ENCODE assay signal across 19 cellular contexts in the genomic region with DNA sequence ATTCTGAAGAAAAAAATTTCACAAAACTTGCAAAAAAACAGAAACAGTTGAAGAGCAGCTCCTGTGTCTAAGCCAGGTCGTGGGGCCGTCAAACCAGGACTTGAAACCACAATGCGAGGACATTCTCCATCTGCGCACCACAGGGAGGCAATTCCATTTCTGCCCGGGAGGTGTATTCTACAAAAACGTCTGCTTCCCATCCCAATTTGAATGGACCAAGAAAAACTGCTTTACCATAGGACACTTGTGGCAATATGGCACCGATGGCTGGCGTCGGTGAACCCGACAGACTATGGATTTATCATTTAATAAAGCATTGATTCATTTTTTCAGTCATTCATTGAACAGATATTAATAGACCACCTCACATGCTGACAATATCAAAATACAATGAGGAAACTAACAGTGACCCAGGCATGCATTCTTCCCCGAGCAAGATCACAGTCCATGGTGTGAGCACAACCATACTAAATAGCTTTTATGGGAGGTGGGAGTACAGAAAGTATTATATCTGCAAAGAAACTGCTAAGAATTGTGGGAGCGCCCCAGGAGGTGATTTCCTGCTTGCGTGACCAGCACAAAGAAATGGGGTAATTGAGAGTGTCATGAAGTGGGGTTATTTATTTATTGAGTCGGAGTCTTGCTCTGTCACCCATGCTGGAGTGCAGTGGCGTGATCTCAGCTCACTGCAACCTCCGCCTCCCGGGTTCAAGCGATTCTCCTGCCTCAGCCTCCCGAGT. TPM values are rescaled to one million over a fixed set of nuclear protein-coding genes. Genes with fewer than 3 reads are reported as not detected.
DNase-seq lines count a peak whose midpoint lies in the region; ATAC-seq and TF ChIP-seq lines count a peak whose summit lies in the region.
"Had no signal": no experiment of that assay in that cellular context is flagged by ENCODE, and none has a peak within 500 bp of the region (broad histone marks: within the 10 kb centered on the region; RNA-seq: fewer than 3 reads in every experiment).

No MANE protein-coding gene starts in this region.

- no peak overlapping the region for H3K4ac ChIP-seq in H9 (ENCODE audit: low read depth, low read length)

- no peak overlapping the region for H4K5ac ChIP-seq in H9 (ENCODE audit: insufficient read length, low read depth, low read length)

- no peak for TF ChIP-seq CTCF in H9 (conservative IDR thresholded peaks at IDR 0.05)
- no peak for TF ChIP-seq CTCF in esophagus muscularis mucosa (IDR thresholded peaks at IDR 0.05)
- TF ChIP-seq CTCF in stomach (IDR thresholded peaks at IDR 0.05), result no peak

- H2BK20ac ChIP-seq in H9 (ENCODE audit: low read depth, low read length, poor library complexity, severe bottlenecking), result no peak overlapping the region

- no peaks in the 10 kb centered on the region for H4K20me1 ChIP-seq in H9 (ENCODE audit: control insufficient read depth, insufficient read depth, insufficient read length)

- H4K91ac ChIP-seq in H9 (ENCODE audit: insufficient read length, low read depth, low read length), result no peak overlapping the region

- H3K27me3 ChIP-seq in H9 (ENCODE audit: insufficient read depth, low read length) (no peaks in the 10 kb centered on the region), esophagus muscularis mucosa (peaks cover 0 to 11% (median 0%) of the 10 kb centered on the region in 4 donors), stomach (peaks cover 0 to 6% (median 0%) of the 10 kb centered on the region in 3 donors)

- no peak overlapping the region for H3K27ac Mint-ChIP-seq in activated naive CD8-positive, alpha-beta T cell treated with anti-CD3 and anti-CD28 coated beads, Interleukin-2, amount 10 ng/mL, durations not matched to agents 7 days and 5 days
- no peak overlapping the region for H3K27ac Mint-ChIP-seq in activated naive CD8-positive, alpha-beta T cell treated with anti-CD3 and anti-CD28 coated beads, Interleukin-2, amount 50 U/mL, for 24 hours
- no peak overlapping the region for H3K27ac Mint-ChIP-seq in H9
- H3K27ac Mint-ChIP-seq: CD14-positive monocyte; CD8-positive, alpha-beta T cell; IgD-negative memory B cell had no signal

- no peak for TF ChIP-seq POLR2A in esophagus muscularis mucosa (IDR thresholded peaks at IDR 0.05; ENCODE audit: low read depth)
- no peak for TF ChIP-seq POLR2A in stomach (IDR thresholded peaks at IDR 0.05)

- H3K23ac ChIP-seq in H9 (ENCODE audit: insufficient read length, low read depth, low read length), result no peak overlapping the region

- H3K9ac ChIP-seq in H9 (ENCODE audit: extremely low read depth, insufficient read length, low read length), result no peak overlapping the region

- DNase-seq in activated naive CD8-positive, alpha-beta T cell treated with anti-CD3 and anti-CD28 coated beads, Interleukin-2, amount 10 ng/mL, durations not matched to agents 7 days and 5 days, result peak; percentile 10
- DNase-seq in activated naive CD8-positive, alpha-beta T cell treated with anti-CD3 and anti-CD28 coated beads, Interleukin-2, amount 50 U/mL, for 24 hours, result no peak
- peak; percentile 10 for DNase-seq in H9
- DNase-seq in esophagus muscularis mucosa (ENCODE audit: extremely low spot score), result peak; percentile 53
- peak; percentile 19 for DNase-seq in stomach
- DNase-seq in cerebellar cortex (ENCODE audit: low spot score), result no peak
- DNase-seq in NCI-H1092 (lab: John Stamatoyannopoulos, UW), result no peak
- DNase-seq: COR-L47, DMS153, DMS79 treated with DMSO at 0.1 percent for 48 hours, EL, GDM1 had no signal

- peaks cover 9% of the 10 kb centered on the region for H3K4me1 Mint-ChIP-seq in activated naive CD8-positive, alpha-beta T cell treated with anti-CD3 and anti-CD28 coated beads, Interleukin-2, amount 10 ng/mL, durations not matched to agents 7 days and 5 days
- peaks cover 3% of the 10 kb centered on the region for H3K4me1 Mint-ChIP-seq in activated naive CD8-positive, alpha-beta T cell treated with anti-CD3 and anti-CD28 coated beads, Interleukin-2, amount 50 U/mL, for 24 hours
- H3K4me1 Mint-ChIP-seq in H9, result peaks cover 3 to 7% of the 10 kb centered on the region in 2 experiments

- H3K9me3 Mint-ChIP-seq in activated naive CD8-positive, alpha-beta T cell treated with anti-CD3 and anti-CD28 coated beads, Interleukin-2, amount 10 ng/mL, durations not matched to agents 7 days and 5 days, result no peaks in the 10 kb centered on the region
- no peaks in the 10 kb centered on the region for H3K9me3 Mint-ChIP-seq in activated naive CD8-positive, alpha-beta T cell treated with anti-CD3 and anti-CD28 coated beads, Interleukin-2, amount 50 U/mL, for 24 hours
- H3K9me3 Mint-ChIP-seq in H9, result no peaks in the 10 kb centered on the region; a peak in 2 of 5 replicates
- H3K9me3 Mint-ChIP-seq: CD8-positive, alpha-beta T cell; IgD-negative memory B cell had no signal

- H2AFZ ChIP-seq in H9 (ENCODE audit: low read length), result no peak overlapping the region

- no peak overlapping the region for H2BK15ac ChIP-seq in H9 (ENCODE audit: low read depth, low read length)

- H3K79me2 ChIP-seq in H9 (ENCODE audit: insufficient read depth, low read length), result no peaks in the 10 kb centered on the region

- H4K8ac ChIP-seq in H9 (replicated peaks; ENCODE audit: insufficient read length, low read depth, low read length), result no peak overlapping the region

- no peak overlapping the region for H3K14ac ChIP-seq in H9 (ENCODE audit: insufficient read depth, low read length)

- intact Hi-C loops in esophagus muscularis mucosa (cut with DNase I), result loop anchor here (10.0 kb wide), 1 partner anchor 682 kb away; no protein-coding TSS in a partner anchor
- intact Hi-C loops in stomach (cut with DNase I; ENCODE audit: low total_unique reads), result loop anchor here (10.0 kb wide), 1 partner anchor 682 kb away; no protein-coding TSS in a partner anchor

- H2BK12ac ChIP-seq in H9 (ENCODE audit: insufficient read length, low read depth, low read length), result no peak overlapping the region

- no peaks in the 10 kb centered on the region for H3K36me3 ChIP-seq in esophagus muscularis mucosa
- H3K36me3 ChIP-seq in stomach, result no peaks in the 10 kb centered on the region

- no peak for ATAC-seq in activated naive CD8-positive, alpha-beta T cell treated with anti-CD3 and anti-CD28 coated beads, Interleukin-2, amount 10 ng/mL, durations not matched to agents 7 days and 5 days (ENCODE audit: low read depth)
- ATAC-seq in activated naive CD8-positive, alpha-beta T cell treated with anti-CD3 and anti-CD28 coated beads, Interleukin-2, amount 50 U/mL, for 24 hours, result no peak
- ATAC-seq in SK-N-SH treated with all-trans-retinoic acid at 6 μM for 48 hours, result no peak
- ATAC-seq: CD8-positive, alpha-beta T cell; HCT116 had no signal

- POLR2A ChIA-PET in activated naive CD8-positive, alpha-beta T cell treated with anti-CD3 and anti-CD28 coated beads, Interleukin-2, amount 10 ng/mL, durations not matched to agents 7 days and 5 days (lab: Charles Lee), result no interaction called here

- no peak overlapping the region for H3K18ac ChIP-seq in H9 (ENCODE audit: insufficient read length, low read depth, low read length)

- no peaks in the 10 kb centered on the region for H3K9me3 ChIP-seq in H9 (ENCODE audit: control insufficient read depth, low read depth, low read length)
- H3K9me3 ChIP-seq in esophagus muscularis mucosa, result no peaks in the 10 kb centered on the region
- H3K9me3 ChIP-seq in stomach, result no peaks in the 10 kb centered on the region

- H3K4me1 ChIP-seq in H9 (ENCODE audit: insufficient read depth, low read length) (no peaks in the 10 kb centered on the region), esophagus muscularis mucosa (no peaks in the 10 kb centered on the region), stomach (no peaks in the 10 kb centered on the region)

- TF ChIP-seq EP300 in esophagus muscularis mucosa (IDR thresholded peaks at IDR 0.05) (no peak), stomach (IDR thresholded peaks at IDR 0.05) (no peak)

- no peak overlapping the region for H2AK5ac ChIP-seq in H9 (ENCODE audit: insufficient read length, low read length)

- H3K56ac ChIP-seq in H9 (ENCODE audit: insufficient read length, low read depth, low read length), result no peak overlapping the region

- H2BK5ac ChIP-seq in H9 (ENCODE audit: insufficient read length, low read length), result no peak overlapping the region

- peaks cover 17% of the 10 kb centered on the region for H3K27me3 Mint-ChIP-seq in activated naive CD8-positive, alpha-beta T cell treated with anti-CD3 and anti-CD28 coated beads, Interleukin-2, amount 10 ng/mL, durations not matched to agents 7 days and 5 days
- no peaks in the 10 kb centered on the region for H3K27me3 Mint-ChIP-seq in activated naive CD8-positive, alpha-beta T cell treated with anti-CD3 and anti-CD28 coated beads, Interleukin-2, amount 50 U/mL, for 24 hours
- peaks cover 6% of the 10 kb centered on the region for H3K27me3 Mint-ChIP-seq in H9 (ENCODE audit: low read depth)

- no peaks in the 10 kb centered on the region for H3K36me3 Mint-ChIP-seq in activated naive CD8-positive, alpha-beta T cell treated with anti-CD3 and anti-CD28 coated beads, Interleukin-2, amount 10 ng/mL, durations not matched to agents 7 days and 5 days
- no peaks in the 10 kb centered on the region for H3K36me3 Mint-ChIP-seq in activated naive CD8-positive, alpha-beta T cell treated with anti-CD3 and anti-CD28 coated beads, Interleukin-2, amount 50 U/mL, for 24 hours (ENCODE audit: low read depth)
- H3K36me3 Mint-ChIP-seq in H9 (ENCODE audit: insufficient read depth in 1 of 3, low read depth in 3 of 3), result no peaks in the 10 kb centered on the region
- H3K36me3 Mint-ChIP-seq: CD14-positive monocyte; CD8-positive, alpha-beta T cell had no signal

- H3K23me2 ChIP-seq in H9 (ENCODE audit: insufficient read length, low read depth, low read length, poor library complexity, severe bottlenecking), result no peaks in the 10 kb centered on the region

- H3K27ac ChIP-seq in H9 (ENCODE audit: insufficient read length, low read depth, low read length) (no peak overlapping the region), esophagus muscularis mucosa (replicated peaks in 1 of 4) (no peak overlapping the region), stomach (no peak overlapping the region)
- H3K27ac ChIP-seq: 22Rv1 had no signal

- H3K4me2 ChIP-seq in H9 (ENCODE audit: insufficient read depth, insufficient read length, low read length), result no peak overlapping the region

- no peak overlapping the region for H2BK120ac ChIP-seq in H9 (ENCODE audit: low read depth, low read length, poor library complexity, severe bottlenecking)

- no peak overlapping the region for H3K4me3 Mint-ChIP-seq in activated naive CD8-positive, alpha-beta T cell treated with anti-CD3 and anti-CD28 coated beads, Interleukin-2, amount 10 ng/mL, durations not matched to agents 7 days and 5 days
- no peak overlapping the region for H3K4me3 Mint-ChIP-seq in activated naive CD8-positive, alpha-beta T cell treated with anti-CD3 and anti-CD28 coated beads, Interleukin-2, amount 50 U/mL, for 24 hours
- H3K4me3 Mint-ChIP-seq in H9, result no peak overlapping the region
- H3K4me3 Mint-ChIP-seq: CD14-positive monocyte; CD8-positive, alpha-beta T cell; IgD-negative memory B cell had no signal

- H3K79me1 ChIP-seq in H9 (ENCODE audit: insufficient read depth, low read depth, low read length, poor library complexity, severe bottlenecking), result no peaks in the 10 kb centered on the region

- no CpG with 5 or more reads among the region's 19 CpGs for WGBS in H9 (ENCODE audit: extremely low coverage, insufficient read length, low lambda C conversion rate)
- WGBS in esophagus muscularis mucosa, result 95% methylated on average over 19 of the region's 19 CpGs
- WGBS in stomach, 5 donors, result 89 to 92% (median 91%) methylated on average over 19 of the region's 19 CpGs

- H3T11ph ChIP-seq in H9 (ENCODE audit: low read length), result no peak overlapping the region

- H3K4me3 ChIP-seq in esophagus muscularis mucosa (no peak overlapping the region), stomach (no peak overlapping the region)

RNA-seq across cellular contexts. Expression of a gene that starts 10.5 kb away (rescaled TPM):
- 100 to 1,000 TPM; 350 to 367 TPM for total RNA-seq in activated naive CD8-positive, alpha-beta T cell treated with anti-CD3 and anti-CD28 coated beads, Interleukin-2, amount 10 ng/mL, durations not matched to agents 7 days and 5 days
- total RNA-seq in H9 (2021), result 0.22 and 0.24 TPM in 2 replicates
- total RNA-seq in esophagus muscularis mucosa, result 1 to 10 TPM; 1.2 to 3.5 (median 1.8) TPM
- total RNA-seq in stomach, result 10 to 100 TPM in 3 of 5 donors, 1 to 10 TPM in 2; 3.3 to 78.2 (median 19.2) TPM
- polyA plus RNA-seq in stomach, result 1 to 10 TPM; 1.1 to 2.8 (median 2.1) TPM
- total RNA-seq: H4 had no signal

RNA-seq across cellular contexts. Expression of a gene that starts 33.4 kb away (rescaled TPM):
- total RNA-seq in activated naive CD8-positive, alpha-beta T cell treated with anti-CD3 and anti-CD28 coated beads, Interleukin-2, amount 10 ng/mL, durations not matched to agents 7 days and 5 days, result 1 to 10 TPM; 6.9 to 8.8 TPM
- total RNA-seq in H9 (2021) (5.4 and 7.3 TPM in 2 replicates), esophagus muscularis mucosa (1 to 10 TPM; 2.1 to 6.5 (median 3.6) TPM), stomach (10 to 100 TPM in 2 of 5 donors, 1 to 10 TPM in 1, not detected in 2; 2.3 to 35.3 (median 15.2) TPM)
- 1 to 10 TPM; 3.1 to 7.8 (median 4.2) TPM for polyA plus RNA-seq in stomach
- polyA plus RNA-seq: CD14-positive monocyte had no signal

RNA-seq across cellular contexts. Expression of a gene that starts 39.1 kb away (rescaled TPM):
- total RNA-seq in activated naive CD8-positive, alpha-beta T cell treated with anti-CD3 and anti-CD28 coated beads, Interleukin-2, amount 10 ng/mL, durations not matched to agents 7 days and 5 days, result 10 to 100 TPM; 96.2 to 98.7 TPM
- total RNA-seq in H9 (2021), result 31.1 and 33.8 TPM in 2 replicates
- total RNA-seq in esophagus muscularis mucosa, result 10 to 100 TPM; 74.3 to 89.2 (median 83.9) TPM
- 10 to 100 TPM; 47.5 to 92.1 (median 53.4) TPM for total RNA-seq in stomach
- polyA plus RNA-seq in stomach, result 10 to 100 TPM; 56.2 to 60.3 (median 57.3) TPM

RNA-seq across cellular contexts. Expression of a gene that starts 57.0 kb away (rescaled TPM):
- total RNA-seq in activated naive CD8-positive, alpha-beta T cell treated with anti-CD3 and anti-CD28 coated beads, Interleukin-2, amount 10 ng/mL, durations not matched to agents 7 days and 5 days, result 100 to 1,000 TPM; 190 to 192 TPM
- total RNA-seq in H9 (2021) (237 and 246 TPM in 2 replicates), esophagus muscularis mucosa (100 to 1,000 TPM; 382 to 507 (median 481) TPM), stomach (100 to 1,000 TPM; 370 to 935 (median 470) TPM)
- polyA plus RNA-seq in stomach, result 100 to 1,000 TPM; 543 to 718 (median 600) TPM

Comparison
In these comparisons a context has a peak if more than half of its experiments do, and no peak if none do; other contexts are left out.
1. DNase-seq: peak in activated naive CD8-positive, alpha-beta T cell treated with anti-CD3 and anti-CD28 coated beads, Interleukin-2, amount 10 ng/mL, durations not matched to agents 7 days and 5 days (single experiment), H9 (single experiment), esophagus muscularis mucosa (single experiment) and stomach (single experiment); none in activated naive CD8-positive, alpha-beta T cell treated with anti-CD3 and anti-CD28 coated beads, Interleukin-2, amount 50 U/mL, for 24 hours (single experiment), cerebellar cortex (single experiment) and NCI-H1092 (single experiment).
2. RNA of a gene that starts 10.5 kb away (total RNA-seq): 350 to 367 TPM in activated naive CD8-positive, alpha-beta T cell treated with anti-CD3 and anti-CD28 coated beads, Interleukin-2, amount 10 ng/mL, durations not matched to agents 7 days and 5 days; 3.3 to 78.2 TPM in stomach, 1.2 to 3.5 TPM in esophagus muscularis mucosa and 0.22 to 0.24 TPM in H9; every median in the first group is over 4 times any median in the second.